In the genomic region with DNA sequence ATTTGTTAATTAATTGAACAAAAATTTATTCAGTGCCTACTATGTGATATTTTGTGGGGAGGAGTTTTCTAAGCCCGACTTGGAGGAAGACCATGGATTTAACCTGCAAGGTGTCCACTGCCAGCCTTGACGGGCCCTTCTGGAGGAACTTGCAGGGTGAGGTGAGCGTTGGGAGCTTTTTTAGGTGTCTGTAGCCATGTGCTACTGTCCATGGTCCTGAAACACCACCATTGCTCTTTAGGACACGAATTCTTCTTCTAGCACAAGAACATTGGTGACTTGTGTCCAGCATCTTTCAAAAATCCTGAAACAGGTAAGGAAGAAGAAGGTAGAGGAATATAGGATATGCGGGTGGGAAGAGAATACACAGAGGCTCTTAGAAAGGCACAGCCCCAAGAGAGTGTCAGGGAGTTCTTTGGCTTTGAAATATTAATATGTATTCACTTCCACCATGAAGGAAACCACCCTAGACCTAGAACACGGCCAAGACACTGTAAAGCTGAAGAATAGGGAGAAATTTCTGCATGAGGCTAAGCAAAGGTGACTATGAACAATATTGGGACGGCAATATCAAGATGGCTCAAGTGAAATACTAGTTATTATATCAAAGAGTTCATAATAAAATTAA, we compare ENCODE assay signal across 8 cellular contexts. TPM values are rescaled to one million over a fixed set of nuclear protein-coding genes. Genes with fewer than 3 reads are reported as not detected.
DNase-seq lines count a peak whose midpoint lies in the region; ATAC-seq and TF ChIP-seq lines count a peak whose summit lies in the region.

No MANE protein-coding gene starts in this region.

- POLR2A ChIA-PET in WTC11 (lab: Charles Lee) = interaction anchor here (0.6 kb wide), 1 partner anchor 64 kb away, joined by 4 read pairs; no protein-coding TSS in a partner anchor

- DNase-seq in AG08396 (ENCODE audit: low spot score) (peak; percentile 48), HFFc6 (peak; percentile 24), WTC11 (ENCODE audit: low spot score) (peak; percentile 56), fibroblast of peridontal ligament (ENCODE audit: extremely low read depth) (peak; percentile 67), NCI-H1092 treated with DMSO at 0.1 percent for 48 hours (lab: John Stamatoyannopoulos, UW) (no peak)
- DNase-seq in stimulated activated CD4-positive, alpha-beta T cell treated with anti-CD3 and anti-CD28 coated beads, Interleukin-2, amount 100 ng/mL, for 24 hours = peak; percentile 26 to 58

- CTCF ChIA-PET in WTC11 (lab: Charles Lee) = interaction anchor here (1.0 to 1.9 kb wide), 2 partner anchors 52 to 127 kb away, joined by 4 to 8 read pairs; no protein-coding TSS in a partner anchor

- no peak overlapping the region for H3K27ac Mint-ChIP-seq in HFFc6
- no peak overlapping the region for H3K27ac Mint-ChIP-seq in WTC11

- H3K9me3 Mint-ChIP-seq in HFFc6 (no peaks in the 10 kb centered on the region), WTC11 (no peaks in the 10 kb centered on the region)

- H3K4me1 Mint-ChIP-seq in HFFc6 (ENCODE audit: low read depth) (no peaks in the 10 kb centered on the region), WTC11 (no peaks in the 10 kb centered on the region)

- TF ChIP-seq CTCF in HFFc6 (IDR thresholded peaks at IDR 0.05) (no peak), WTC11 (IDR thresholded peaks at IDR 0.05) (no peak)

- H3K27me3 Mint-ChIP-seq in HFFc6 (ENCODE audit: insufficient read depth) (peaks cover 8% of the 10 kb centered on the region), WTC11 (ENCODE audit: low read depth) (peaks cover 5% of the 10 kb centered on the region; the same call in 1 of the 2 replicates)

- H3K4me3 Mint-ChIP-seq in HFFc6 = no peak overlapping the region
- no peak overlapping the region for H3K4me3 Mint-ChIP-seq in WTC11

- H3K36me3 Mint-ChIP-seq in HFFc6 (ENCODE audit: low read depth) (no peaks in the 10 kb centered on the region), WTC11 (no peaks in the 10 kb centered on the region)

- ATAC-seq in WTC11 = peak; percentile 74
- ATAC-seq in GM19395 (IDR thresholded peaks at IDR 0.05; ENCODE audit: unreplicated experiment) = no peak
- no peak for ATAC-seq in GM21381 (IDR thresholded peaks at IDR 0.05; ENCODE audit: unreplicated experiment)

TF ChIP-seq in WTC11, 78 proteins besides CTCF, POLR2A, EP300 and RAD21 (continues in another document):
- TF ChIP-seq, protein P1, sequence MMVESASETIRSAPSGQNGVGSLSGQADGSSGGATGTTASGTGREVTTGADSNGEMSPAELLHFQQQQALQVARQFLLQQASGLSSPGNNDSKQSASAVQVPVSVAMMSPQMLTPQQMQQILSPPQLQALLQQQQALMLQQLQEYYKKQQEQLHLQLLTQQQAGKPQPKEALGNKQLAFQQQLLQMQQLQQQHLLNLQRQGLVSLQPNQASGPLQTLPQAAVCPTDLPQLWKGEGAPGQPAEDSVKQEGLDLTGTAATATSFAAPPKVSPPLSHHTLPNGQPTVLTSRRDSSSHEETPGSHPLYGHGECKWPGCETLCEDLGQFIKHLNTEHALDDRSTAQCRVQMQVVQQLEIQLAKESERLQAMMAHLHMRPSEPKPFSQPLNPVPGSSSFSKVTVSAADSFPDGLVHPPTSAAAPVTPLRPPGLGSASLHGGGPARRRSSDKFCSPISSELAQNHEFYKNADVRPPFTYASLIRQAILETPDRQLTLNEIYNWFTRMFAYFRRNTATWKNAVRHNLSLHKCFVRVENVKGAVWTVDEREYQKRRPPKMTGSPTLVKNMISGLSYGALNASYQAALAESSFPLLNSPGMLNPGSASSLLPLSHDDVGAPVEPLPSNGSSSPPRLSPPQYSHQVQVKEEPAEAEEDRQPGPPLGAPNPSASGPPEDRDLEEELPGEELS (CRISPR knock-in tag; IDR thresholded peaks at IDR 0.05) = no peak
- TF ChIP-seq ZNF232 (CRISPR knock-in tag; IDR thresholded peaks at IDR 0.05) (no peak), SMAD3 (CRISPR knock-in tag; IDR thresholded peaks at IDR 0.05; ENCODE audit: borderline replicate concordance) (peak; percentile 40; the same call in 1 of the 2 replicates), NFYB (CRISPR knock-in tag; conservative IDR thresholded peaks at IDR 0.05; ENCODE audit: low read depth) (0 out of 2 replicates have a peak, but pooled peaks have one; percentile 7), ATF1 (CRISPR knock-in tag; IDR thresholded peaks at IDR 0.05) (no peak), KAT7 (CRISPR knock-in tag; IDR thresholded peaks at IDR 0.05; ENCODE audit: borderline replicate concordance) (no peak), FOXP1 (CRISPR knock-in tag; IDR thresholded peaks at IDR 0.05; ENCODE audit: borderline replicate concordance) (no peak), IRF2 (CRISPR knock-in tag; IDR thresholded peaks at IDR 0.05; ENCODE audit: borderline replicate concordance, low read depth) (no peak), SMAD4 (CRISPR knock-in tag; IDR thresholded peaks at IDR 0.05) (no peak), TCF7 (CRISPR knock-in tag; IDR thresholded peaks at IDR 0.05; ENCODE audit: low read depth) (0 out of 2 replicates have a peak, but pooled peaks have one; percentile 31), SOX15 (CRISPR knock-in tag; IDR thresholded peaks at IDR 0.05) (no peak), TP53 (CRISPR knock-in tag; IDR thresholded peaks at IDR 0.05) (0 out of 2 replicates have a peak, but pooled peaks have one; percentile 39), JUN (CRISPR knock-in tag; IDR thresholded peaks at IDR 0.05) (peak; percentile 31; the same call in 1 of the 2 replicates), ETV6 (CRISPR knock-in tag; IDR thresholded peaks at IDR 0.05) (no peak)
- TF ChIP-seq, protein P2, sequence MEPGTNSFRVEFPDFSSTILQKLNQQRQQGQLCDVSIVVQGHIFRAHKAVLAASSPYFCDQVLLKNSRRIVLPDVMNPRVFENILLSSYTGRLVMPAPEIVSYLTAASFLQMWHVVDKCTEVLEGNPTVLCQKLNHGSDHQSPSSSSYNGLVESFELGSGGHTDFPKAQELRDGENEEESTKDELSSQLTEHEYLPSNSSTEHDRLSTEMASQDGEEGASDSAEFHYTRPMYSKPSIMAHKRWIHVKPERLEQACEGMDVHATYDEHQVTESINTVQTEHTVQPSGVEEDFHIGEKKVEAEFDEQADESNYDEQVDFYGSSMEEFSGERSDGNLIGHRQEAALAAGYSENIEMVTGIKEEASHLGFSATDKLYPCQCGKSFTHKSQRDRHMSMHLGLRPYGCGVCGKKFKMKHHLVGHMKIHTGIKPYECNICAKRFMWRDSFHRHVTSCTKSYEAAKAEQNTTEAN (CRISPR knock-in tag; IDR thresholded peaks at IDR 0.05) = peak; percentile 54; the same call in 1 of the 2 replicates
- TF ChIP-seq, protein P3, sequence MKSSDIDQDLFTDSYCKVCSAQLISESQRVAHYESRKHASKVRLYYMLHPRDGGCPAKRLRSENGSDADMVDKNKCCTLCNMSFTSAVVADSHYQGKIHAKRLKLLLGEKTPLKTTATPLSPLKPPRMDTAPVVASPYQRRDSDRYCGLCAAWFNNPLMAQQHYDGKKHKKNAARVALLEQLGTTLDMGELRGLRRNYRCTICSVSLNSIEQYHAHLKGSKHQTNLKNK (CRISPR knock-in tag; IDR thresholded peaks at IDR 0.05) = no peak
- TF ChIP-seq, protein P4, sequence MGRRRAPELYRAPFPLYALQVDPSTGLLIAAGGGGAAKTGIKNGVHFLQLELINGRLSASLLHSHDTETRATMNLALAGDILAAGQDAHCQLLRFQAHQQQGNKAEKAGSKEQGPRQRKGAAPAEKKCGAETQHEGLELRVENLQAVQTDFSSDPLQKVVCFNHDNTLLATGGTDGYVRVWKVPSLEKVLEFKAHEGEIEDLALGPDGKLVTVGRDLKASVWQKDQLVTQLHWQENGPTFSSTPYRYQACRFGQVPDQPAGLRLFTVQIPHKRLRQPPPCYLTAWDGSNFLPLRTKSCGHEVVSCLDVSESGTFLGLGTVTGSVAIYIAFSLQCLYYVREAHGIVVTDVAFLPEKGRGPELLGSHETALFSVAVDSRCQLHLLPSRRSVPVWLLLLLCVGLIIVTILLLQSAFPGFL (CRISPR knock-in tag; IDR thresholded peaks at IDR 0.05; ENCODE audit: borderline replicate concordance) = peak; percentile 49; the same call in 1 of the 2 replicates
- TF ChIP-seq, protein P5, sequence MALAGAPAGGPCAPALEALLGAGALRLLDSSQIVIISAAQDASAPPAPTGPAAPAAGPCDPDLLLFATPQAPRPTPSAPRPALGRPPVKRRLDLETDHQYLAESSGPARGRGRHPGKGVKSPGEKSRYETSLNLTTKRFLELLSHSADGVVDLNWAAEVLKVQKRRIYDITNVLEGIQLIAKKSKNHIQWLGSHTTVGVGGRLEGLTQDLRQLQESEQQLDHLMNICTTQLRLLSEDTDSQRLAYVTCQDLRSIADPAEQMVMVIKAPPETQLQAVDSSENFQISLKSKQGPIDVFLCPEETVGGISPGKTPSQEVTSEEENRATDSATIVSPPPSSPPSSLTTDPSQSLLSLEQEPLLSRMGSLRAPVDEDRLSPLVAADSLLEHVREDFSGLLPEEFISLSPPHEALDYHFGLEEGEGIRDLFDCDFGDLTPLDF (CRISPR knock-in tag; IDR thresholded peaks at IDR 0.05) = 0 out of 2 replicates have a peak, but pooled peaks have one; percentile 63
- TF ChIP-seq, protein P6, sequence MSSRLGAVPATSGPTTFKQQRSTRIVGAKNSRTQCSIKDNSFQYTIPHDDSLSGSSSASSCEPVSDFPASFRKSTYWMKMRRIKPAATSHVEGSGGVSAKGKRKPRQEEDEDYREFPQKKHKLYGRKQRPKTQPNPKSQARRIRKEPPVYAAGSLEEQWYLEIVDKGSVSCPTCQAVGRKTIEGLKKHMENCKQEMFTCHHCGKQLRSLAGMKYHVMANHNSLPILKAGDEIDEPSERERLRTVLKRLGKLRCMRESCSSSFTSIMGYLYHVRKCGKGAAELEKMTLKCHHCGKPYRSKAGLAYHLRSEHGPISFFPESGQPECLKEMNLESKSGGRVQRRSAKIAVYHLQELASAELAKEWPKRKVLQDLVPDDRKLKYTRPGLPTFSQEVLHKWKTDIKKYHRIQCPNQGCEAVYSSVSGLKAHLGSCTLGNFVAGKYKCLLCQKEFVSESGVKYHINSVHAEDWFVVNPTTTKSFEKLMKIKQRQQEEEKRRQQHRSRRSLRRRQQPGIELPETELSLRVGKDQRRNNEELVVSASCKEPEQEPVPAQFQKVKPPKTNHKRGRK (CRISPR knock-in tag; IDR thresholded peaks at IDR 0.05; ENCODE audit: borderline replicate concordance) = no peak

RNA-seq across cellular contexts. Expression of a gene that starts 27.9 kb away (rescaled TPM):
- not detected for total RNA-seq in HFFc6 (2021; fragmentation: NEBNext Ultra II Directional; extraction: Animal tissue kit (Norgen Biotek cat#: 25700))
- 0.17 to 0.41 TPM (median 0.39 TPM) in 3 replicates for total RNA-seq in WTC11 (2021)

RNA-seq across cellular contexts. Expression of a gene that starts 37.1 kb away (rescaled TPM):
- 10 to 100 TPM; 31.8 to 38.9 (median 35.5) TPM for total RNA-seq in HFFc6 (2021; fragmentation: NEBNext Ultra II Directional; extraction: Animal tissue kit (Norgen Biotek cat#: 25700))
- total RNA-seq in WTC11 (2021) = 32.1 to 34.6 TPM (median 32.2 TPM) in 3 replicates

RNA-seq across cellular contexts. Expression of a gene that starts 46.5 kb away (rescaled TPM):
- total RNA-seq in HFFc6 (2021; fragmentation: NEBNext Ultra II Directional; extraction: Animal tissue kit (Norgen Biotek cat#: 25700)) = not detected
- not detected in 3 replicates for total RNA-seq in WTC11 (2021)
